13 cellular contexts compared by ENCODE assay signal in the genomic region with DNA sequence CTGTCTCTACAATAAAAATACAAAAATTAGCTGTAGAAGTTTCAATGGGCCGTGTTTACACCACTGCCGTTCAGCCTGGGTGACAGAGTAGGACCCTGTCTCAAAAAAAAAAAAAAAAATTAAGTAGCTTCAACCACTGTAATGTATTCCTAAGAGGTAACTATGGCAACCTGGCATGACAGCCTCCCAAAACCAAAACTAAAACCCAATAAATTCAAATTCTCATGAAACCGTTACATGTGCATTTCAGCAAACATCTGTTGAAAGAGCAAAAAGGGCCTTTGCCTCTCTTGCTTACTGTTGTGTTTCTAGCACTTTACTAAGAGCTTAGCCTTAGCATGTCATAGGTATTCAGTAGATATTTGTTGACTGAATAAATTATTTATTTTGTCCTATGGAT.
DNase-seq lines count a peak whose midpoint lies in the region; ATAC-seq lines count a peak whose summit lies in the region.
"Had no signal": no experiment of that assay in that cellular context is flagged by ENCODE, and none has a peak within 500 bp of the region (broad histone marks: within the 10 kb centered on the region; RNA-seq: fewer than 3 reads in every experiment).

No MANE protein-coding gene starts in this region.

- ATAC-seq in GM19043 (IDR thresholded peaks at IDR 0.05; ENCODE audit: low read depth, unreplicated experiment): peak; percentile 66
- peak; percentile 76 for ATAC-seq in HG02571 (IDR thresholded peaks at IDR 0.05; ENCODE audit: unreplicated experiment)
- ATAC-seq in HG03432 (IDR thresholded peaks at IDR 0.05; ENCODE audit: unreplicated experiment): peak; percentile 83
- ATAC-seq: CD8-positive, alpha-beta T cell had no signal

- in situ Hi-C loops in ACHN (cut with HindIII; ENCODE audit: low pct_ligation_motif_present, low pct_unique_long_range_greater_than_20kb, low sequenced_read_pairs): no loop called here

- DNase-seq in T-helper 9 cell (no peak), ACHN (no peak), HK-2 (ENCODE audit: unreplicated experiment) (no peak)
- DNase-seq in stimulated activated CD4-positive, alpha-beta T cell treated with anti-CD3 and anti-CD28 coated beads, Interleukin-2, amount 100 ng/mL, for 48 hours: no peak
- DNase-seq: activated CD4-positive, alpha-beta T cell treated with anti-CD3 and anti-CD28 coated beads, Interleukin-2, amount 10 ng/mL, durations not matched to agents 7 days and 5 days; anterior cingulate cortex; CD8-positive, alpha-beta T cell; dermis blood vessel endothelial cell; NCI-H2227 treated with DMSO at 0.1 percent for 48 hours; occipital lobe had no signal
